7 cellular contexts compared by ENCODE assay signal in genomic region chr1:168137515-168137821, GRCh38. TPM values are rescaled to one million over a fixed set of nuclear protein-coding genes. Genes with fewer than 3 reads are reported as not detected.
A peak's percentile ranks its signal among the peaks of the same experiment; 100 is the strongest.
DNase-seq lines count a peak whose midpoint lies in the region; FAIRE-seq and TF ChIP-seq lines count a peak whose summit lies in the region.

No MANE protein-coding gene starts in this region.

- DNase-seq in ascending aorta (ENCODE audit: low spot score in 2 of 2) (no peak), keratinocyte (ENCODE audit: low read depth, low spot score) (no peak), GM13976 (ENCODE audit: low spot score) (no peak), urothelium cell line (ENCODE audit: low spot score) (no peak), amygdala (lab: John Stamatoyannopoulos, UW) (no peak)

- dilution Hi-C loops in keratinocyte (cut with MboI; ENCODE audit: extremely low pct_ligation_motif_present, low sequenced_read_pairs), result no loop called here

- peaks cover 5 to 14% (median 11%) of the 10 kb centered on the region in 3 donors for H3K4me1 Mint-ChIP-seq in IgD-negative memory B cell

- H3K9me3 ChIP-seq in ascending aorta, result no peaks in the 10 kb centered on the region
- H3K9me3 ChIP-seq in keratinocyte (ENCODE audit: control insufficient read depth, low read depth, low read length), result no peaks in the 10 kb centered on the region
- H3K9me3 ChIP-seq in stomach smooth muscle (ENCODE audit: control insufficient read depth in 2 of 2, low read length in 2 of 2), result no peaks in the 10 kb centered on the region

- in situ Hi-C loops in GM13976 (cut with MboI; ENCODE audit: low sequenced_read_pairs, unreplicated experiment), result no loop called here

- TF ChIP-seq CTCF in ascending aorta (IDR thresholded peaks at IDR 0.05) (no peak), keratinocyte (optimal IDR thresholded peaks at IDR 0.05 in 1 of 3, IDR thresholded peaks at IDR 0.05 in 1 of 3, conservative IDR thresholded peaks at IDR 0.05 in 1 of 3; ENCODE audit: extremely low read depth in 1 of 3, insufficient read depth in 2 of 3, low read length in 3 of 3) (no peak), GM13976 (IDR thresholded peaks at IDR 0.05; ENCODE audit: borderline replicate concordance, control extremely low read depth, extremely low read depth, insufficient read depth, missing control alignments) (no peak)

- FAIRE-seq in keratinocyte (lab: Jason Lieb, UNC), result no peak
- FAIRE-seq in urothelium cell line (lab: Jason Lieb, UNC), result no peak

- H3K36me3 Mint-ChIP-seq in IgD-negative memory B cell, result peaks cover 2% of the 10 kb centered on the region

- H3K9me3 Mint-ChIP-seq in IgD-negative memory B cell, result no peaks in the 10 kb centered on the region

- H3K4me3 ChIP-seq in ascending aorta, result peak overlapping the region; percentile 74 to 89
- H3K4me3 ChIP-seq in keratinocyte (ENCODE audit: control insufficient read depth in 2 of 3, extremely low read depth in 1 of 3, insufficient read depth in 2 of 3, low read depth in 1 of 3, low read length in 3 of 3), result peak overlapping the region; percentile 57 to 72 (median 69)
- H3K4me3 ChIP-seq in stomach smooth muscle (ENCODE audit: low read length in 2 of 2), result peak overlapping the region; percentile 74 to 87

- H3K9ac ChIP-seq in keratinocyte (ENCODE audit: control insufficient read depth, extremely low read depth, insufficient read depth, low read length) (peak overlapping the region; percentile 67), stomach smooth muscle (ENCODE audit: low read length in 2 of 2) (peak overlapping the region; percentile 65 to 80)

- no peaks in the 10 kb centered on the region for H4K20me1 ChIP-seq in keratinocyte (ENCODE audit: control insufficient read depth, extremely low read depth, insufficient read depth, low read length)

- peak overlapping the region; percentile 92 for H3K4me2 ChIP-seq in keratinocyte (ENCODE audit: control insufficient read depth, extremely low read depth, insufficient read depth, low read depth, low read length)

- H3K79me2 ChIP-seq in keratinocyte (ENCODE audit: control insufficient read depth, insufficient read depth, low read length), result no peaks in the 10 kb centered on the region

- H3K4me3 Mint-ChIP-seq in IgD-negative memory B cell, result peak overlapping the region; percentile 86 to 97 (median 95)

- no peaks in the 10 kb centered on the region for H3K27me3 ChIP-seq in ascending aorta
- no peaks in the 10 kb centered on the region for H3K27me3 ChIP-seq in keratinocyte (ENCODE audit: control insufficient read depth, extremely low read depth, insufficient read depth, low read length)
- no peaks in the 10 kb centered on the region for H3K27me3 ChIP-seq in stomach smooth muscle (ENCODE audit: control insufficient read depth in 1 of 2, insufficient read depth in 2 of 2, low read length in 2 of 2)

- H3K27ac Mint-ChIP-seq in IgD-negative memory B cell, result no peak overlapping the region

- H3K4me1 ChIP-seq in ascending aorta, result peaks cover 2 to 6% of the 10 kb centered on the region in 2 donors
- H3K4me1 ChIP-seq in keratinocyte (ENCODE audit: control insufficient read depth, extremely low read depth, insufficient read depth, low read length), result peaks cover 15% of the 10 kb centered on the region
- H3K4me1 ChIP-seq in stomach smooth muscle (ENCODE audit: control insufficient read depth, insufficient read depth, low read length), result peaks cover 15% of the 10 kb centered on the region

- peak overlapping the region; percentile 96 for H2AFZ ChIP-seq in keratinocyte (ENCODE audit: control insufficient read depth, low read length)

- intact Hi-C loops in ascending aorta (cut with DNase I), result loop anchor here (2.0 kb wide), 2 partner anchors 15 to 41 kb away; partner anchors contain the start of gene TIPRL

- H3K36me3 ChIP-seq in ascending aorta (no peaks in the 10 kb centered on the region), keratinocyte (ENCODE audit: control insufficient read depth in 2 of 2, extremely low read depth in 1 of 2, insufficient read depth in 2 of 2, low read length in 2 of 2) (no peaks in the 10 kb centered on the region), stomach smooth muscle (ENCODE audit: control insufficient read depth in 2 of 2, insufficient read depth in 2 of 2, low read length in 2 of 2) (no peaks in the 10 kb centered on the region)

- no peaks in the 10 kb centered on the region for H3K9me1 ChIP-seq in keratinocyte (ENCODE audit: control insufficient read depth, extremely low read depth, insufficient read depth, low read length)

- H3K27ac ChIP-seq in ascending aorta (peak overlapping the region; percentile 75 to 79), keratinocyte (ENCODE audit: control insufficient read depth, insufficient read depth, low read length) (no peak overlapping the region), stomach smooth muscle (ENCODE audit: low read length) (peak overlapping the region; percentile 66)

- peaks cover 25% of the 10 kb centered on the region for H3K27me3 Mint-ChIP-seq in IgD-negative memory B cell

RNA-seq across cellular contexts. Expression of gene GPR161, which starts 0.7 kb away (rescaled TPM):
- not detected for polyA plus RNA-seq in IgD-negative memory B cell
- 16.3 TPM for total RNA-seq in ascending aorta
- polyA plus RNA-seq in keratinocyte, result 7.8 to 11.6 TPM (median 9.1 TPM) in 3 replicates
- polyA plus RNA-seq in keratinocyte (2011; ENCODE audit: low read depth), result 1.8 TPM
- polyA plus RNA-seq in keratinocyte (2011; cell fraction: cytosol; rRNA removed), result 7.9 and 9.2 TPM in 2 replicates
- 15.0 and 18.0 TPM in 2 replicates for polyA plus RNA-seq in keratinocyte (2011; cell fraction: nucleus; rRNA removed)
- 2.7 and 10.2 TPM in 2 replicates for polyA plus RNA-seq in keratinocyte (2012; ENCODE audit: low replicate concordance)
- 25.9 to 76.1 TPM (median 26.9 TPM) in 3 replicates for polyA minus RNA-seq in keratinocyte
- 15.5 TPM for polyA minus RNA-seq in keratinocyte (2011; cell fraction: cytosol; rRNA and poly(A)+ RNA removed)
- 10.8 and 21.3 TPM in 2 replicates for polyA minus RNA-seq in keratinocyte (2011; cell fraction: nucleus; rRNA and poly(A)+ RNA removed)

RNA-seq across cellular contexts. Expression of gene TIPRL, which starts 41.3 kb away (rescaled TPM):
- polyA plus RNA-seq in IgD-negative memory B cell, result 28.5 TPM
- 2.7 TPM for total RNA-seq in ascending aorta
- 27.2 to 62.5 TPM (median 31.3 TPM) in 3 replicates for polyA plus RNA-seq in keratinocyte
- polyA plus RNA-seq in keratinocyte (2011; ENCODE audit: low read depth), result 40.3 TPM
- polyA plus RNA-seq in keratinocyte (2011; cell fraction: cytosol; rRNA removed), result 28.0 and 42.7 TPM in 2 replicates
- polyA plus RNA-seq in keratinocyte (2011; cell fraction: nucleus; rRNA removed), result 11.5 and 25.3 TPM in 2 replicates
- polyA plus RNA-seq in keratinocyte (2012; ENCODE audit: low replicate concordance), result 25.1 and 30.3 TPM in 2 replicates
- 3.2 to 30.3 TPM (median 10.9 TPM) in 3 replicates for polyA minus RNA-seq in keratinocyte
- 22.6 TPM for polyA minus RNA-seq in keratinocyte (2011; cell fraction: cytosol; rRNA and poly(A)+ RNA removed)
- 4.5 and 8.5 TPM in 2 replicates for polyA minus RNA-seq in keratinocyte (2011; cell fraction: nucleus; rRNA and poly(A)+ RNA removed)
